In genomic region chr16:13143551-13143950, GRCh38 we compare ENCODE assay signal across 10 cellular contexts.
DNase-seq lines count a peak whose midpoint lies in the region; TF ChIP-seq lines count a peak whose summit lies in the region.
"Had no signal": no experiment of that assay in that cellular context is flagged by ENCODE, and none has a peak within 500 bp of the region (broad histone marks: within the 10 kb centered on the region; RNA-seq: fewer than 3 reads in every experiment).

No MANE protein-coding gene starts in this region.

- CTCF ChIA-PET in RWPE1 (lab: Yijun Ruan, JAX), result no interaction called here

- peak overlapping the region; percentile 2; the same call in 1 of the 2 replicates for H3K27ac ChIP-seq in RWPE1
- H3K27ac ChIP-seq: BLaER1 treated with 17β-estradiol and CSF1 and Interleukin-3, amounts not matched to agents 10 nM and 100 nM had no signal

- TF ChIP-seq CTCF in RWPE1 (conservative IDR thresholded peaks at IDR 0.05; ENCODE audit: low read depth) (no peak), fibroblast of mammary gland (conservative IDR thresholded peaks at IDR 0.05; ENCODE audit: control insufficient read depth, insufficient read depth, low read depth, low read length) (no peak)

- DNase-seq in HT1080 (ENCODE audit: low read depth) (peak; percentile 3), RWPE1 (ENCODE audit: low spot score) (peak; percentile 8), fibroblast of mammary gland (ENCODE audit: low read depth) (peak; percentile 14), kidney tubule cell (ENCODE audit: low spot score) (peak; percentile 64), putamen (ENCODE audit: low spot score) (no peak), H4 (ENCODE audit: low spot score) (no peak), NCI-H748 (lab: John Stamatoyannopoulos, UW; ENCODE audit: unreplicated experiment) (no peak)
- DNase-seq: 8988T; CD4-positive, CD25-positive, alpha-beta regulatory T cell had no signal

- H3K4me3 ChIP-seq in fibroblast of mammary gland (ENCODE audit: control insufficient read depth, low read depth, low read length), result no peak overlapping the region
- H3K4me3 ChIP-seq: BLaER1 treated with 17β-estradiol and CSF1 and Interleukin-3, amounts not matched to agents 10 nM and 100 nM had no signal

- POLR2A ChIA-PET in RWPE1 (lab: Yijun Ruan, JAX; ENCODE audit: low non-redundant PET), result no interaction called here

Comparison
In these comparisons a context has a peak if more than half of its experiments do, and no peak if none do; other contexts are left out.
1. DNase-seq: peak in HT1080 (single experiment), RWPE1 (single experiment), fibroblast of mammary gland (single experiment) and kidney tubule cell (single experiment); none in putamen (single experiment), H4 (single experiment) and NCI-H748 (single experiment).